34 cellular contexts compared by ENCODE assay signal in the genomic region with DNA sequence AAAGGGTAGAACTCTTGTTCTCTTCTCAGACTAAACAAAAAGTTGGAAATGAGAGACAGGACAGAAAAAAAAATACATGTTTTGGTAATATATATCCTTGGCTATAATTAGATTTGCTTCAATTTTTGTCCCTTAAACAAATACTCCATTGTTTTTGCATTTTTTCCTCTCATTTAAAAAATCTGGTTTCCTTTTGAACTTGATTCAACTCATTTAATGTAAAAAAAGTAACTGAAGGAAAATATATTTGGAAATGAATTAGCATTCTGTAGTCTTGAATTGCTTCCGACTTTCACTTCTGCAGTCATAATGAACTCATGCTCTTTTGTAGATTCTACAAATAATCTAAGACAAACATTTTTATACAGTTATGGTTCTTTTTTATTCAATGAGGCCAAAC.
"Had no signal": no experiment of that assay in that cellular context is flagged by ENCODE, and none has a peak within 500 bp of the region (broad histone marks: within the 10 kb centered on the region; RNA-seq: fewer than 3 reads in every experiment).

No MANE protein-coding gene starts in this region.

- H3K9me3 ChIP-seq: Peyer's patch had no signal

- H3K4me1 ChIP-seq: Peyer's patch had no signal

- H3K36me3 ChIP-seq: Peyer's patch had no signal

- H3K9ac ChIP-seq: KMS-11 had no signal

- FAIRE-seq: bronchial epithelial cell had no signal

- H3K4me3 ChIP-seq: Peyer's patch had no signal

- DNase-seq: activated B cell treated with CpG ODN at 0.5 μM for 24 hours; activated CD4-positive, alpha-beta memory T cell treated with anti-CD3 and anti-CD28 coated beads for 36 hours; activated CD4-positive, alpha-beta T cell treated with anti-CD3 and anti-CD28 coated beads for 4 hours; activated CD4-positive, alpha-beta T cell treated with anti-CD3 and anti-CD28 coated beads, Interleukin-2, amount 50 U/mL, for 1 hour; activated CD4-positive, CD25-positive, alpha-beta regulatory T cell treated with anti-CD3 and anti-CD28 coated beads, Interleukin-2, amount 50 U/mL, for 72 hours; activated CD8-positive, alpha-beta memory T cell treated with anti-CD3 and anti-CD28 coated beads, Interleukin-2, amount 50 U/mL, for 4 hours; activated effector memory CD4-positive, alpha-beta T cell treated with anti-CD3 and anti-CD28 coated beads, Interleukin-2, amount 50 U/mL, for 16 hours; activated naive CD4-positive, alpha-beta T cell; activated naive CD4-positive, alpha-beta T cell treated with anti-CD3 and anti-CD28 coated beads, Interleukin-2, amount 50 U/mL, for 16 hours; activated naive CD8-positive, alpha-beta T cell treated with anti-CD3 and anti-CD28 coated beads for 36 hours; activated T-cell treated with anti-CD3 and anti-CD28 coated beads, Interleukin-2, amount 50 U/mL, for 48 hours; amygdala; caudate nucleus; cerebellar nuclear complex; MM.1S; MV-4-11; NCI-H1092; NCI-H1436 treated with DMSO at 0.1 percent for 48 hours; NCI-H1694 treated with DMSO at 0.1 percent for 48 hours; NCI-H2029; NCI-H345; NCI-H524 treated with DMSO at 0.1 percent for 48 hours; PC-3; Peyer's patch; RPMI8226; SHP77 treated with DMSO at 0.1 percent for 48 hours; SW 1271; T-helper 1 cell; T-helper 2 cell; T-helper 9 cell had no signal

- H3K27me3 ChIP-seq: Peyer's patch had no signal

- H3K4me2 ChIP-seq: KMS-11 had no signal

- H3K27ac ChIP-seq: KMS-11, Peyer's patch, VCaP had no signal

- ATAC-seq: activated T-helper 17 cell treated with anti-CD3 and anti-CD28 coated beads, Interleukin-2, amount 50 U/mL, for 72 hours; PC-3 had no signal
